Comparison of ENCODE assay signal across 1 cellular context in genomic region chr19:49118565-49119410, GRCh38.
TF ChIP-seq lines count a peak whose summit lies in the region.

TSS of gene C19orf73 (minus strand) at chr19:49119143. CDS start at chr19:49119022, 121 bp downstream.

TF ChIP-seq in SK-N-SH, 30 proteins besides CTCF, POLR2A, EP300 and RAD21 (continued from another document):
- 0 out of 2 replicates have a peak, but pooled peaks have one; percentile 14 for TF ChIP-seq GABPA (IDR thresholded peaks at IDR 0.05; ENCODE audit: low read depth)
- no peak for TF ChIP-seq ZBTB33 (IDR thresholded peaks at IDR 0.05; ENCODE audit: borderline replicate concordance, low read depth)
- peak; percentile 84 for TF ChIP-seq MXI1 (IDR thresholded peaks at IDR 0.05; ENCODE audit: low read depth, low read length)
- TF ChIP-seq MAX (IDR thresholded peaks at IDR 0.05; ENCODE audit: low read depth), result peak; percentile 97
- TF ChIP-seq FOXM1 (IDR thresholded peaks at IDR 0.05; ENCODE audit: low read depth), result no peak
- TF ChIP-seq NRF1 (IDR thresholded peaks at IDR 0.05; ENCODE audit: low read depth, low read length), result peak; percentile 28; the same call in 1 of the 2 replicates
